In genomic region chr21:28791595-28792282, GRCh38 we compare ENCODE assay signal across 19 cellular contexts.
"Had no signal": no experiment of that assay in that cellular context is flagged by ENCODE, and none has a peak within 500 bp of the region (broad histone marks: within the 10 kb centered on the region; RNA-seq: fewer than 3 reads in every experiment).

No MANE protein-coding gene starts in this region.

- H3K27me3 ChIP-seq: esophagus squamous epithelium, suprapubic skin, upper lobe of left lung had no signal

- DNase-seq: activated effector memory CD4-positive, alpha-beta T cell treated with Interleukin-2 at 50 U/mL for 16 hours; activated T-cell treated with anti-CD3 and anti-CD28 coated beads, Interleukin-2, amount 50 U/mL, for 1 hour; aorta; esophagus squamous epithelium; foreskin fibroblast; glutamatergic neuron; left cardiac atrium; naive thymus-derived CD4-positive, alpha-beta T cell; posterior cingulate gyrus; small intestine; stimulated activated naive CD4-positive, alpha-beta T cell treated with Interleukin-2 at 50 U/mL for 16 hours; T-cell; T1000; upper lobe of left lung had no signal

- H3K4me1 ChIP-seq: esophagus squamous epithelium, suprapubic skin had no signal

- H3K4me3 ChIP-seq: esophagus squamous epithelium, suprapubic skin, upper lobe of left lung had no signal

- ATAC-seq: activated CD4-positive, CD25-positive, alpha-beta regulatory T cell treated with anti-CD3 and anti-CD28 coated beads, Interleukin-2, amount 50 U/mL, for 24 hours; left cardiac atrium; naive thymus-derived CD4-positive, alpha-beta T cell; T-cell had no signal

- FAIRE-seq: bronchial epithelial cell, colon, small intestine had no signal

- H3K9me3 Mint-ChIP-seq: T-cell had no signal

- H3K27me3 Mint-ChIP-seq: activated naive CD8-positive, alpha-beta T cell; naive thymus-derived CD4-positive, alpha-beta T cell; T-cell had no signal

- H3K27ac ChIP-seq: esophagus squamous epithelium, suprapubic skin, upper lobe of left lung had no signal

- H3K9me3 ChIP-seq: esophagus squamous epithelium, suprapubic skin, upper lobe of left lung had no signal

- H3K4me3 Mint-ChIP-seq: activated naive CD8-positive, alpha-beta T cell; naive thymus-derived CD4-positive, alpha-beta T cell; T-cell had no signal

- H3K27ac Mint-ChIP-seq: activated naive CD8-positive, alpha-beta T cell; naive thymus-derived CD4-positive, alpha-beta T cell; T-cell had no signal

- H3K36me3 ChIP-seq: esophagus squamous epithelium, suprapubic skin, upper lobe of left lung had no signal
